ENCODE assay signal across 29 cellular contexts in the genomic region with DNA sequence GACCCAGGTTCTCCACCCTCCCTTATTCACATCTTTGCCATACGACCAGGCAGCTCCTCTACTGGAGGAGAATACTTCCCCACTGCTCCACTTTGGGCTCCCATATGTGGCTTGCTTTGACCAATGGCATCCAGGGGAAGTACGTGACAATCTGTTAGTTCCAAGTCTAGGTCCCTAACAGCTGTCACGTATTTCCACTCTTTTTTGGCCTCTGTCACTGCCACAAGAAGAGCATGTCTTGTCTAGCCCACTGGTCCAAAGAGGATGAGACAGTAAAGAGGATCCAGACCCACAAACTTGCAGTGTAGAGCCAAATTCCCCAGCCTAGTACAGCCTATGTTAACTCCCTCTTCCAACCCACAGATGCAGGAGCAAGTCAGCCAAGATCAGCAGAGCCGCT.
"Had no signal": no experiment of that assay in that cellular context is flagged by ENCODE, and none has a peak within 500 bp of the region (broad histone marks: within the 10 kb centered on the region; RNA-seq: fewer than 3 reads in every experiment).

No MANE protein-coding gene starts in this region.

- H3K4me3 ChIP-seq: ascending aorta, body of pancreas, MG63, SJSA1 had no signal

- H3K9me3 ChIP-seq: ascending aorta, body of pancreas, MG63, SJSA1 had no signal

- FAIRE-seq: bronchial epithelial cell, RCC 7860 had no signal

- H3K4me1 ChIP-seq: ascending aorta, body of pancreas had no signal

- DNase-seq: activated CD4-positive, alpha-beta memory T cell treated with anti-CD3 and anti-CD28 coated beads for 36 hours; activated CD4-positive, alpha-beta T cell treated with anti-CD3 and anti-CD28 coated beads for 1 hour; activated CD4-positive, alpha-beta T cell treated with anti-CD3 and anti-CD28 coated beads, Interleukin-2, amount 10 ng/mL, durations not matched to agents 24 days and 14 days; activated CD8-positive, alpha-beta memory T cell treated with anti-CD3 and anti-CD28 coated beads for 24 hours; activated effector memory CD4-positive, alpha-beta T cell treated with anti-CD3 and anti-CD28 coated beads, Interleukin-2, amount 50 U/mL, for 16 hours; activated naive CD4-positive, alpha-beta T cell treated with Interleukin-2 at 50 U/mL for 16 hours; activated naive CD8-positive, alpha-beta T cell treated with anti-CD3 and anti-CD28 coated beads, Interleukin-2, amount 50 U/mL, for 24 hours; activated T-cell treated with anti-CD3 and anti-CD28 coated beads, Interleukin-2, amount 50 U/mL, for 4 hours; amniotic stem cell; body of pancreas; central memory CD4-positive, alpha-beta T cell; MG63; MV-4-11; NCI-H1092 treated with DMSO at 0.1 percent for 48 hours; NCI-H1417 treated with DMSO at 0.1 percent for 48 hours; NCI-H1694; NCI-H2029; NCI-H2107; NCI-H2171 treated with DMSO at 0.1 percent for 48 hours; NCI-H226; NCI-H526; NCI-H774; PC-3; SHP77; SW 1271 had no signal

- H3K27ac ChIP-seq: ascending aorta, body of pancreas, SJSA1 had no signal

- H3K27me3 ChIP-seq: ascending aorta, body of pancreas, MG63, SJSA1 had no signal

- H3K36me3 ChIP-seq: ascending aorta, MG63, SJSA1 had no signal
